ENCODE assay signal across 15 cellular contexts in genomic region chr1:27886353-27886679, GRCh38. TPM values are rescaled to one million over a fixed set of nuclear protein-coding genes. Genes with fewer than 3 reads are reported as not detected.
DNase-seq lines count a peak whose midpoint lies in the region; ATAC-seq and TF ChIP-seq lines count a peak whose summit lies in the region.
"Had no signal": no experiment of that assay in that cellular context is flagged by ENCODE, and none has a peak within 500 bp of the region (broad histone marks: within the 10 kb centered on the region; RNA-seq: fewer than 3 reads in every experiment).

No MANE protein-coding gene starts in this region.

- TF ChIP-seq CTCF in right atrium auricular region (IDR thresholded peaks at IDR 0.05) (no peak), left lung (IDR thresholded peaks at IDR 0.05) (no peak), upper lobe of left lung (IDR thresholded peaks at IDR 0.05) (no peak)

- H3K27ac Mint-ChIP-seq in activated CD4-positive, alpha-beta memory T cell treated with anti-CD3 and anti-CD28 coated beads for 36 hours: peak overlapping the region; percentile 89

- no peak for TF ChIP-seq POLR2A in upper lobe of left lung (IDR thresholded peaks at IDR 0.05)

- H3K4me3 Mint-ChIP-seq in activated CD4-positive, alpha-beta memory T cell treated with anti-CD3 and anti-CD28 coated beads for 36 hours: no peak overlapping the region

- POLR2A ChIA-PET in activated CD4-positive, alpha-beta memory T cell treated with anti-CD3 and anti-CD28 coated beads for 36 hours (lab: Charles Lee): interaction anchor here (1.0 to 2.4 kb wide), 5 partner anchors 13 to 286 kb away, joined by 3 to 10 read pairs (median 4); partner anchors contain the start of gene THEMIS2

- H3K36me3 Mint-ChIP-seq in activated CD4-positive, alpha-beta memory T cell treated with anti-CD3 and anti-CD28 coated beads for 36 hours: peaks cover 49% of the 10 kb centered on the region

- no peaks in the 10 kb centered on the region for H3K27me3 Mint-ChIP-seq in activated CD4-positive, alpha-beta memory T cell treated with anti-CD3 and anti-CD28 coated beads for 36 hours

- H3K27me3 ChIP-seq in right atrium auricular region (no peaks in the 10 kb centered on the region), left lung (no peaks in the 10 kb centered on the region), upper lobe of left lung (no peaks in the 10 kb centered on the region)

- CTCF ChIA-PET in activated CD4-positive, alpha-beta memory T cell treated with anti-CD3 and anti-CD28 coated beads for 36 hours (lab: Charles Lee): interaction anchor here (1.4 kb wide), 1 partner anchor 28 kb away, joined by 3 read pairs; no protein-coding TSS in a partner anchor

- DNase-seq in right atrium auricular region (ENCODE audit: low spot score): no peak
- no peak for DNase-seq in Right ventricle myocardium inferior (ENCODE audit: missing footprints)
- DNase-seq in activated CD4-positive, alpha-beta memory T cell treated with anti-CD3 and anti-CD28 coated beads for 36 hours: no peak
- DNase-seq in left lung: no peak
- DNase-seq in upper lobe of left lung: no peak
- no peak for DNase-seq in COLO829 (ENCODE audit: low spot score)
- no peak for DNase-seq in NCI-H2029 (lab: John Stamatoyannopoulos, UW)
- no peak for DNase-seq in activated CD4-positive, alpha-beta T cell treated with anti-CD3 and anti-CD28 coated beads, Interleukin-2, amount 50 U/mL, for 4 hours
- DNase-seq: activated CD4-positive, alpha-beta T cell treated with anti-CD3 and anti-CD28 coated beads for 48 hours; anterior cingulate cortex; effector CD8-positive, alpha-beta T cell; NCI-H1930 had no signal

- WGBS in upper lobe of left lung, 2 donors: 68 to 90% methylated on average over 1 to 2 of the region's 2 CpGs

- H3K27ac ChIP-seq in right atrium auricular region (peak overlapping the region; percentile 35 to 36), left lung (peak overlapping the region; percentile 87 to 95), upper lobe of left lung (peak overlapping the region; percentile 71 to 90 (median 82))
- H3K27ac ChIP-seq: C4-2B had no signal

- no peaks in the 10 kb centered on the region for H3K9me3 Mint-ChIP-seq in activated CD4-positive, alpha-beta memory T cell treated with anti-CD3 and anti-CD28 coated beads for 36 hours

- H3K4me1 Mint-ChIP-seq in activated CD4-positive, alpha-beta memory T cell treated with anti-CD3 and anti-CD28 coated beads for 36 hours (ENCODE audit: low read depth): peaks cover 63% of the 10 kb centered on the region

- no peaks in the 10 kb centered on the region for H3K4me1 ChIP-seq in right atrium auricular region
- H3K4me1 ChIP-seq in left lung: peaks cover 5 to 97% of the 10 kb centered on the region in 2 donors
- peaks cover 0 to 51% (median 23%) of the 10 kb centered on the region in 4 donors for H3K4me1 ChIP-seq in upper lobe of left lung

- no peak for TF ChIP-seq EP300 in upper lobe of left lung (IDR thresholded peaks at IDR 0.05)

- ATAC-seq in Right ventricle myocardium inferior: no peak
- ATAC-seq in left lung: no peak
- ATAC-seq in upper lobe of left lung (ENCODE audit: low FRiP score in 2 of 2): no peak

- H3K36me3 ChIP-seq in right atrium auricular region: peaks cover 5% of the 10 kb centered on the region
- H3K36me3 ChIP-seq in left lung: peaks cover 0 to 93% of the 10 kb centered on the region in 2 donors
- H3K36me3 ChIP-seq in upper lobe of left lung: peaks cover 2 to 53% (median 31%) of the 10 kb centered on the region in 4 donors

- intact Hi-C loops in Right ventricle myocardium inferior (cut with DNase I): no loop called here
- intact Hi-C loops in activated CD4-positive, alpha-beta memory T cell treated with anti-CD3 and anti-CD28 coated beads for 36 hours (cut with micrococcal nuclease): loop anchor here (2.0 kb wide), 1 partner anchor 14 kb away; the partner anchor contains the start of gene THEMIS2
- intact Hi-C loops in left lung (cut with DNase I): no loop called here

- H3K4me3 ChIP-seq in right atrium auricular region: no peak overlapping the region
- peak overlapping the region in 1 of 2 donors; percentile 22 for H3K4me3 ChIP-seq in left lung
- H3K4me3 ChIP-seq in upper lobe of left lung: no peak overlapping the region

- H3K9me3 ChIP-seq in right atrium auricular region (no peaks in the 10 kb centered on the region), left lung (no peaks in the 10 kb centered on the region), upper lobe of left lung (no peaks in the 10 kb centered on the region)

RNA-seq across cellular contexts. Expression of gene THEMIS2, which starts 14.0 kb away (rescaled TPM):
- total RNA-seq in right atrium auricular region (10 to 100 TPM in 1 of 2 donors, 1 to 10 TPM in 1; 7.4 to 13.1 TPM), Right ventricle myocardium inferior (6.3 TPM), left lung (100 to 1,000 TPM in 1 of 2 donors, 10 to 100 TPM in 1; 33.7 to 110 TPM), upper lobe of left lung (100 to 1,000 TPM in 5 of 6 donors, 10 to 100 TPM in 1; 59.5 to 216 (median 130) TPM)
- 10 to 100 TPM; 27.4 to 29.3 TPM for total RNA-seq in activated CD4-positive, alpha-beta memory T cell treated with anti-CD3 and anti-CD28 coated beads for 36 hours

RNA-seq across cellular contexts. Expression of gene RPA2, which starts 28.1 kb away (rescaled TPM):
- total RNA-seq in right atrium auricular region (10 to 100 TPM; 16.9 to 27.8 TPM), Right ventricle myocardium inferior (24.0 TPM), left lung (10 to 100 TPM; 21.1 to 29.8 TPM), upper lobe of left lung (10 to 100 TPM in 5 of 6 donors, 1 to 10 TPM in 1; 9.7 to 28.4 (median 19.0) TPM)
- total RNA-seq in activated CD4-positive, alpha-beta memory T cell treated with anti-CD3 and anti-CD28 coated beads for 36 hours: 10 to 100 TPM; 90.2 to 94.8 TPM

RNA-seq across cellular contexts. Expression of gene SMPDL3B, which starts 48.5 kb away (rescaled TPM):
- total RNA-seq in right atrium auricular region: 1 to 10 TPM in 1 of 2 donors, under 1 TPM in 1; 0.78 to 6.7 TPM
- total RNA-seq in Right ventricle myocardium inferior: not detected
- under 1 TPM; 0.36 to 0.46 TPM for total RNA-seq in activated CD4-positive, alpha-beta memory T cell treated with anti-CD3 and anti-CD28 coated beads for 36 hours
- 10 to 100 TPM; 14.8 to 15.7 TPM for total RNA-seq in left lung
- total RNA-seq in upper lobe of left lung: 10 to 100 TPM in 5 of 6 donors, 1 to 10 TPM in 1; 7.3 to 57.1 (median 27.2) TPM
- total RNA-seq: glomerular endothelial cell, osteocyte had no signal

RNA-seq across cellular contexts. Expression of gene PPP1R8, which starts 55.7 kb away (rescaled TPM):
- total RNA-seq in right atrium auricular region (10 to 100 TPM; 17.9 to 23.9 TPM), Right ventricle myocardium inferior (23.9 TPM), left lung (10 to 100 TPM; 31.1 to 34.4 TPM), upper lobe of left lung (10 to 100 TPM; 12.7 to 36.0 (median 29.9) TPM)
- 10 to 100 TPM; 42.9 to 43.8 TPM for total RNA-seq in activated CD4-positive, alpha-beta memory T cell treated with anti-CD3 and anti-CD28 coated beads for 36 hours

Comparison
In these comparisons a context has a peak if more than half of its experiments do, and no peak if none do; other contexts are left out.
1. H3K27ac ChIP-seq: peak in every context shown above with its lines; median percentile 91 in left lung; 82 in upper lobe of left lung; 36 in right atrium auricular region.